ENCODE assay signal across 29 cellular contexts in genomic region chr21:36741506-36741905, GRCh38. TPM values are rescaled to one million over a fixed set of nuclear protein-coding genes. Genes with fewer than 3 reads are reported as not detected.
"Had no signal": no experiment of that assay in that cellular context is flagged by ENCODE, and none has a peak within 500 bp of the region (broad histone marks: within the 10 kb centered on the region; RNA-seq: fewer than 3 reads in every experiment).

No MANE protein-coding gene starts in this region.

- H3K36me3 Mint-ChIP-seq: natural killer cell had no signal

- FAIRE-seq: colon, frontal cortex, kidney, pancreas, small intestine had no signal

- H3K9me3 Mint-ChIP-seq: natural killer cell had no signal

- H2AFZ ChIP-seq: hepatocyte had no signal

- H3K9me3 ChIP-seq: left lung, lower lobe of right lung, neutrophil, pancreas, right lobe of liver, stomach, thyroid gland had no signal

- H3K27ac ChIP-seq: dorsolateral prefrontal cortex, hepatocyte, left lung, lower lobe of right lung, neutrophil, pancreas, right lobe of liver, stomach, thyroid gland had no signal

- ATAC-seq: left lung, lower lobe of right lung, natural killer cell, pancreas, right lobe of liver had no signal

- H3K4me1 ChIP-seq: left lung, pancreas, right lobe of liver had no signal

- H3K27me3 ChIP-seq: hepatocyte, pancreas, right lobe of liver, thyroid gland had no signal

- H3K4me2 ChIP-seq: hepatocyte had no signal

- H3K27ac Mint-ChIP-seq: natural killer cell had no signal

- H3K4me3 ChIP-seq: dorsolateral prefrontal cortex, hepatocyte, left lung, lower lobe of right lung, pancreas, right lobe of liver, stomach, thyroid gland had no signal

- H3K36me3 ChIP-seq: left lung, lower lobe of right lung, neutrophil, pancreas, right lobe of liver, thyroid gland had no signal

- DNase-seq: effector CD4-positive, alpha-beta T cell; kidney; lower lobe of right lung; natural killer cell; pancreas; retina; right lobe of liver; small intestine; stimulated activated CD4-positive, alpha-beta T cell treated with anti-CD3 and anti-CD28 coated beads, Interleukin-12 subunit alpha, Interleukin-12 subunit beta, amount 100 ng/mL, for 4 hours; stimulated activated CD4-positive, alpha-beta T cell treated with anti-CD3 and anti-CD28 coated beads, Interleukin-1b, Interleukin-23, amount 100 ng/mL, for 48 hours; stimulated activated CD4-positive, alpha-beta T cell treated with anti-CD3 and anti-CD28 coated beads, Interleukin-4, amount 100 ng/mL, for 1 hour; stimulated activated CD8-positive, alpha-beta memory T cell treated with anti-CD3 and anti-CD28 coated beads, Interleukin-4, amount 100 ng/mL, for 48 hours; stimulated activated naive CD4-positive, alpha-beta T cell treated with Interleukin-2 at 50 U/mL for 16 hours; stomach; thyroid gland; trophoblast cell had no signal

- H3K79me2 ChIP-seq: hepatocyte had no signal

- H3K4me3 Mint-ChIP-seq: natural killer cell had no signal

RNA-seq across cellular contexts. Expression of gene SIM2, which starts 42.6 kb away (rescaled TPM):
- total RNA-seq: fibroblast of villous mesenchyme, frontal cortex, left lung, lower lobe of right lung, mesenteric fat pad, mononuclear cell, natural killer cell, posterior vena cava, right lobe of liver, subcutaneous adipose tissue, temporal lobe, thyroid gland had no signal
- polyA plus RNA-seq: neural cell had no signal
